Comparison of ENCODE assay signal across 1 cellular context in the genomic region with DNA sequence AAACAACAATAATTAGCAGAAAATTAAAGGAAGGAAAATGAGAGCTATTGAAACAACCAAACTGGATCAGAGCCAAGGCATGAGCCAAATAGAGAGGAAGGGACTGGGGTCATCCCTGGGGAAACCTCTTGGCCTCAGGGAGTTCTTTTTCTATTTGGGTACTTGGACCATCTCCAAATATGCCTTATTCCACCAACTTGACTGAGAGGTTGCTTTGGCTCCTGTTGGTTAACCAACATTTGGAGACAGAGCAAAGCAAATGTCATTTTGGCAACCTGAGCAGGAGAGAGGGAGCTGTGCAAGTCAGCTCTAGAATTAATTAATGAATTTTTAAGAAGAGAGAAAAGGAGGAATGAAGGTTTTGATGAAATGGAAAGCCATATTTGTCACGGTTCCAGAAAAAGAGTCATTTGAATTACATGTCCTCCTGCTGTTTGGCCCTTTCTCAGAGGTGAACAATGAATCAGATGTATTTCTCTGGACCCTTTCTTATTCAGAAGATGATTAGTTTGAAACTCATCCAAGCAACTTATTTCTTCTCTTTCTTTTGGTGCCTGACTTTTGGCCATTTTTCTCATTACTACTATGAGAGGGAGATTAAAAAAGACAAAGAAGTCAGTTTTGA.
TF ChIP-seq lines count a peak whose summit lies in the region.

No MANE protein-coding gene starts in this region.

TF ChIP-seq in IMR-90, 13 proteins besides CTCF, POLR2A, EP300 and RAD21 (continued from another document):
- TF ChIP-seq NFE2L2 (IDR thresholded peaks at IDR 0.05; ENCODE audit: low read depth, low read length) (no peak), RFX5 (IDR thresholded peaks at IDR 0.05; ENCODE audit: low read depth, low read length) (no peak), MAFK (IDR thresholded peaks at IDR 0.05; ENCODE audit: low read depth, low read length) (no peak), SMC3 (IDR thresholded peaks at IDR 0.05; ENCODE audit: low read depth, low read length) (no peak)
- TF ChIP-seq, protein P1, sequence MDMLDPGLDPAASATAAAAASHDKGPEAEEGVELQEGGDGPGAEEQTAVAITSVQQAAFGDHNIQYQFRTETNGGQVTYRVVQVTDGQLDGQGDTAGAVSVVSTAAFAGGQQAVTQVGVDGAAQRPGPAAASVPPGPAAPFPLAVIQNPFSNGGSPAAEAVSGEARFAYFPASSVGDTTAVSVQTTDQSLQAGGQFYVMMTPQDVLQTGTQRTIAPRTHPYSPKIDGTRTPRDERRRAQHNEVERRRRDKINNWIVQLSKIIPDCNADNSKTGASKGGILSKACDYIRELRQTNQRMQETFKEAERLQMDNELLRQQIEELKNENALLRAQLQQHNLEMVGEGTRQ (IDR thresholded peaks at IDR 0.05; ENCODE audit: low read depth, low read length), result no peak
TF ChIP-seq in IMR-90: peak in this region for 0.
